In the genomic region with DNA sequence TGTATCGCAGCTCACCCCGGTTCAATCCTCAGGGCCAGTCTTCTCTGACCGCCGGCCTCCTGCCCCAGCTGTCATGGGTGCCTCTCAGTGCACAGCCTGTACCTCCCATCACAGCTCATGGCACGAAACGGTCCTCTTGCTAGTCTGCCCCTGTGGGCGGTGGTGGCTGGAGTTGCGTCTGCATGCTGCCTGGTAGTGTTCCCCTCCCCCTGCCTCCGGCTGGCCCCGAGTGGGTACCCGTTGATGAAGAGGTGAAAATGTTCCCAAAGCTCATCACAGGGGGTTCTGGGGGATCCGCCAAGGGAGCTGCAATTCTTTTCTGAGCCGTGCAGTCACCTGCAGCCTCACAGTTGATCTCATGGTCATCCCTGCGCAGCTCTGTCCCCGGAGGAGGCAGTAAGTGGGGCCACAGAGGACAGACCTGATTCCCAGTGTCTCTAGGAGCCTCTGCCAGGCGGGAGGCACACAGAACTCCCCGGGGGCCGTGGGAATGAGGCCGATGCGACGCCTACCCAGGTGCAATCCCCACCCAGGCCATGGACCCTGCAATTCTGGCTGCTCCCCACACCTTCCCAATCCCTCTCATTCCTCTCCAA, we compare ENCODE assay signal across 1 cellular context.
TF ChIP-seq lines count a peak whose summit lies in the region.

No MANE protein-coding gene starts in this region.

TF ChIP-seq in GM23338, 12 proteins besides CTCF, POLR2A, EP300 and RAD21 (continued from another document):
- no peak for TF ChIP-seq ZNF462 (CRISPR knock-in tag; IDR thresholded peaks at IDR 0.05)
